25 cellular contexts compared by ENCODE assay signal in genomic region chr12:129372876-129373275, GRCh38.
"Had no signal": no experiment of that assay in that cellular context is flagged by ENCODE, and none has a peak within 500 bp of the region (broad histone marks: within the 10 kb centered on the region; RNA-seq: fewer than 3 reads in every experiment).

No MANE protein-coding gene starts in this region.

- H3K27ac ChIP-seq: coronary artery, ovary, psoas muscle, skin epidermis, thoracic aorta had no signal

- FAIRE-seq: endometrium, frontal cortex, keratinocyte had no signal

- H3K4me1 Mint-ChIP-seq: natural killer cell; stimulated activated naive B cell treated with anti-CD40 and anti-IgM and Interleukin-4, amounts not matched to agents 10 μg/mL and 1 μg/mL and 100 μg/mL, for 72 hours had no signal

- H3K36me3 ChIP-seq: ovary, thoracic aorta had no signal

- H3K4me1 ChIP-seq: psoas muscle had no signal

- H3K27me3 ChIP-seq: ovary had no signal

- H3K9me3 ChIP-seq: ovary, psoas muscle, thoracic aorta had no signal

- H3K4me3 Mint-ChIP-seq: effector memory CD8-positive, alpha-beta T cell; natural killer cell; stimulated activated naive B cell treated with anti-CD40 and anti-IgM and Interleukin-4, amounts not matched to agents 10 μg/mL and 1 μg/mL and 100 μg/mL, for 72 hours; stimulated activated naive CD8-positive, alpha-beta T cell treated with anti-CD3 and anti-CD28 coated beads, Interleukin-15, Interleukin-2, amounts not matched to agents 100 ng/mL and 50 ng/mL, for 24 hours had no signal

- H3K36me3 Mint-ChIP-seq: natural killer cell; stimulated activated naive B cell treated with anti-CD40 and anti-IgM and Interleukin-4, amounts not matched to agents 10 μg/mL and 1 μg/mL and 100 μg/mL, for 72 hours had no signal

- ATAC-seq: effector memory CD8-positive, alpha-beta T cell; left lobe of liver; natural killer cell; psoas muscle; right cardiac atrium; stimulated activated naive B cell treated with anti-CD40 and anti-IgM and Interleukin-4, amounts not matched to agents 10 μg/mL and 1 μg/mL and 100 μg/mL, for 72 hours had no signal

- H3K4me3 ChIP-seq: coronary artery, ovary, psoas muscle, skin epidermis, thoracic aorta had no signal

- H3K27me3 Mint-ChIP-seq: effector memory CD8-positive, alpha-beta T cell; stimulated activated naive B cell treated with anti-CD40 and anti-IgM and Interleukin-4, amounts not matched to agents 10 μg/mL and 1 μg/mL and 100 μg/mL, for 72 hours; stimulated activated naive CD8-positive, alpha-beta T cell treated with anti-CD3 and anti-CD28 coated beads, Interleukin-15, Interleukin-2, amounts not matched to agents 100 ng/mL and 50 ng/mL, for 24 hours had no signal

- H3K9me3 Mint-ChIP-seq: natural killer cell had no signal

- DNase-seq: central memory CD4-positive, alpha-beta T cell; dermis blood vessel endothelial cell; effector memory CD8-positive, alpha-beta T cell; erythroblast; mammary epithelial cell; mesendoderm; midbrain; natural killer cell; occipital lobe; ovary; posterior cingulate gyrus; psoas muscle; right cardiac atrium; stimulated activated CD4-positive, alpha-beta T cell treated with anti-CD3 and anti-CD28 coated beads, Interleukin-15, amount 100 ng/mL, for 24 hours; stimulated activated CD4-positive, alpha-beta T cell treated with anti-CD3 and anti-CD28 coated beads, Interleukin-2, amount 100 ng/mL, for 48 hours; stimulated activated naive B cell treated with anti-CD40 and anti-IgM and Interleukin-4, amounts not matched to agents 10 μg/mL and 1 μg/mL and 100 μg/mL, for 72 hours; trophoblast cell had no signal

- H3K27ac Mint-ChIP-seq: effector memory CD8-positive, alpha-beta T cell; natural killer cell; stimulated activated naive B cell treated with anti-CD40 and anti-IgM and Interleukin-4, amounts not matched to agents 10 μg/mL and 1 μg/mL and 100 μg/mL, for 72 hours; stimulated activated naive CD8-positive, alpha-beta T cell treated with anti-CD3 and anti-CD28 coated beads, Interleukin-15, Interleukin-2, amounts not matched to agents 100 ng/mL and 50 ng/mL, for 24 hours had no signal
